4 cellular contexts compared by ENCODE assay signal in genomic region chr2:113499886-113500724, GRCh38. TPM values are rescaled to one million over a fixed set of nuclear protein-coding genes. Genes with fewer than 3 reads are reported as not detected.
"Had no signal": no experiment of that assay in that cellular context is flagged by ENCODE, and none has a peak within 500 bp of the region (broad histone marks: within the 10 kb centered on the region; RNA-seq: fewer than 3 reads in every experiment).

No MANE protein-coding gene starts in this region.

RNA-seq across cellular contexts. Expression of gene FOXD4L1, which starts 1.6 kb away (rescaled TPM):
- total RNA-seq: lower leg skin, prostate gland, SJSA1, uterus had no signal
